ENCODE assay signal across 15 cellular contexts in the genomic region with DNA sequence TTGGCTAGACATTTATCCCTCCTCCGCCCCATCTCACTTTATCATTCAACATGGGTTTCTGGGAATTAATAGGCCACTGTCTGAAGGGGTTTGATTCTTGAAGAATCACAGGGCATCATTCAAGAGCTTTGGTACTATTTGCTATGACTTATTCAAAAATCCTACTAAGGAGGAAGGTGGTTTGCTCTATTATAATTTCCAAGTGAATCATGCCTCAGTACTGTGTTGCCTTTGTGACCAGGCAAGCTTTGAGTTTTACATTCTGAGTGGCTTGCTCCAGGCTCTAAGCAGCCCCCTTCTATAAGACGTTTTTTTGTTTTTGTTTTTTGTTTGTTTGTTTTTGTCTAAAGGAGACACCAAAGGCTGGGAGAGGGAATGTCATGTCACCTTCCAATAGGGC. TPM values are rescaled to one million over a fixed set of nuclear protein-coding genes. Genes with fewer than 3 reads are reported as not detected.
DNase-seq lines count a peak whose midpoint lies in the region; ATAC-seq and TF ChIP-seq lines count a peak whose summit lies in the region.
"Had no signal": no experiment of that assay in that cellular context is flagged by ENCODE, and none has a peak within 500 bp of the region (broad histone marks: within the 10 kb centered on the region; RNA-seq: fewer than 3 reads in every experiment).

No MANE protein-coding gene starts in this region.

- POLR2A ChIA-PET in CD8-positive, alpha-beta memory T cell (lab: Charles Lee), result no interaction called here
- POLR2A ChIA-PET in SK-N-SH (lab: Yijun Ruan, JAX), result no interaction called here

- peak overlapping the region in 3 of 8 donors; percentile 4 to 45 (median 26) for H3K27ac Mint-ChIP-seq in CD8-positive, alpha-beta memory T cell
- H3K27ac Mint-ChIP-seq: activated CD4-positive, alpha-beta memory T cell treated with anti-CD3 and anti-CD28 coated beads for 36 hours; stimulated activated effector memory CD8-positive, alpha-beta T cell treated with anti-CD3 and anti-CD28 coated beads, Interleukin-12 subunit alpha, Interleukin-12 subunit beta, amount 100 ng/mL, for 72 hours had no signal

- no peaks in the 10 kb centered on the region for H3K9me3 ChIP-seq in CD8-positive, alpha-beta memory T cell (ENCODE audit: low read length)
- H3K9me3 ChIP-seq in adrenal gland (replicated peaks in 1 of 3) (no peaks in the 10 kb centered on the region), upper lobe of left lung (no peaks in the 10 kb centered on the region), SK-N-SH (no peaks in the 10 kb centered on the region), spleen (no peaks in the 10 kb centered on the region)

- no peak for TF ChIP-seq POLR2A in adrenal gland (IDR thresholded peaks at IDR 0.05)
- no peak for TF ChIP-seq POLR2A in upper lobe of left lung (IDR thresholded peaks at IDR 0.05)
- TF ChIP-seq POLR2A in spleen (IDR thresholded peaks at IDR 0.05), result no peak

- H3K4me3 ChIP-seq in CD8-positive, alpha-beta memory T cell (ENCODE audit: low read length), result no peak overlapping the region
- H3K4me3 ChIP-seq in adrenal gland (peak overlapping the region in 2 of 4 donors; percentile 70 to 96), rectal smooth muscle tissue (ENCODE audit: low read length) (peak overlapping the region; percentile 79), upper lobe of left lung (peak overlapping the region in 2 of 4 donors; percentile 68 to 95), SK-N-SH (ENCODE audit: low read depth in 2 of 2, low read length in 1 of 2) (0 out of 4 replicates have a peak overlapping the region, but pooled peaks of 1 of the 2 experiments have one; percentile 90), spleen (peak overlapping the region in 4 of 8 donors; percentile 67 to 79 (median 75))

- no peak overlapping the region for H3K27ac ChIP-seq in CD8-positive, alpha-beta memory T cell (ENCODE audit: low read depth, low read length)
- H3K27ac ChIP-seq in adrenal gland (peak overlapping the region in 3 of 5 donors; percentile 81 to 88 (median 88)), foreskin keratinocyte (peak overlapping the region; percentile 54), rectal smooth muscle tissue (ENCODE audit: low read depth, low read length) (peak overlapping the region; percentile 69), upper lobe of left lung (peak overlapping the region in 2 of 4 donors; percentile 91 to 92), SK-N-SH (ENCODE audit: low read depth in 2 of 2, low read length in 1 of 2) (no peak overlapping the region; a peak in 1 of 4 replicates), spleen (peak overlapping the region in 4 of 8 donors; percentile 88 to 91 (median 90))

- H3K4me3 Mint-ChIP-seq in CD8-positive, alpha-beta memory T cell, result peak overlapping the region in 4 of 7 donors; percentile 33 to 91 (median 87)
- H3K4me3 Mint-ChIP-seq: activated CD4-positive, alpha-beta memory T cell treated with anti-CD3 and anti-CD28 coated beads for 36 hours had no signal

- no peak for TF ChIP-seq RAD21 in SK-N-SH (IDR thresholded peaks at IDR 0.05; ENCODE audit: low read length)

- H3K36me3 Mint-ChIP-seq in CD8-positive, alpha-beta memory T cell, result peaks cover 0 to 7% (median 0%) of the 10 kb centered on the region in 3 donors

- intact Hi-C loops in adrenal gland (cut with DNase I), result loop anchor here (10.0 kb wide), 1 partner anchor 275 kb away; no protein-coding TSS in a partner anchor
- intact Hi-C loops in spleen (cut with DNase I; ENCODE audit: low total_unique reads), result no loop called here

- peaks cover 13 to 35% of the 10 kb centered on the region in 2 donors for H3K27me3 Mint-ChIP-seq in CD8-positive, alpha-beta memory T cell

- H3K79me2 ChIP-seq in SK-N-SH (ENCODE audit: insufficient read depth), result peaks cover 52% of the 10 kb centered on the region

- H2AFZ ChIP-seq in SK-N-SH (ENCODE audit: low read depth), result no peak overlapping the region

- WGBS in adrenal gland, 4 donors, result 42 to 52% (median 49%) methylated on average over 2 of the region's 2 CpGs
- WGBS in upper lobe of left lung, 2 donors, result 79% methylated on average over 2 of the region's 2 CpGs
- 74% methylated on average over 2 of the region's 2 CpGs for WGBS in SK-N-SH (ENCODE audit: low lambda C conversion rate)
- WGBS in spleen, 5 donors, result 67 to 85% (median 71%) methylated on average over 2 of the region's 2 CpGs

- ATAC-seq in foreskin keratinocyte (peak; percentile 22), upper lobe of left lung (ENCODE audit: low FRiP score in 2 of 2) (no peak)
- ATAC-seq: stimulated activated effector memory CD8-positive, alpha-beta T cell treated with anti-CD3 and anti-CD28 coated beads, Interleukin-12 subunit alpha, Interleukin-12 subunit beta, amount 100 ng/mL, for 72 hours had no signal

- DNase-seq in CD8-positive, alpha-beta memory T cell, result no peak
- DNase-seq in adrenal gland, result no peak
- peak in 1 of 2 donors; percentile 61 for DNase-seq in foreskin keratinocyte
- no peak for DNase-seq in upper lobe of left lung
- DNase-seq in SK-N-SH, result no peak
- DNase-seq in HuH-7.5 (ENCODE audit: low spot score), result no peak
- DNase-seq in spleen, result no peak
- DNase-seq: activated CD4-positive, alpha-beta memory T cell treated with anti-CD3 and anti-CD28 coated beads for 36 hours; dermis blood vessel endothelial cell; NCI-H1092 treated with DMSO at 0.1 percent for 48 hours; NCI-H2227 treated with DMSO at 0.1 percent for 48 hours; NK-92 treated with Interleukin-12 subunit alpha and Interleukin-12 subunit beta, amount 100 ng/mL, for 24 hours; SHP77 treated with DMSO at 0.1 percent for 48 hours had no signal

- H3K4me2 ChIP-seq in SK-N-SH, result no peak overlapping the region

- peaks cover 26 to 51% (median 33%) of the 10 kb centered on the region in 3 donors for H3K4me1 Mint-ChIP-seq in CD8-positive, alpha-beta memory T cell

- H4K20me1 ChIP-seq in SK-N-SH (ENCODE audit: insufficient read depth), result no peaks in the 10 kb centered on the region

- TF ChIP-seq EP300 in upper lobe of left lung (IDR thresholded peaks at IDR 0.05) (no peak), SK-N-SH (IDR thresholded peaks at IDR 0.05; ENCODE audit: borderline replicate concordance in 1 of 2, low read depth in 1 of 2, low read length in 1 of 2) (no peak)

- CTCF ChIA-PET in CD8-positive, alpha-beta memory T cell (lab: Charles Lee), result no interaction called here
- CTCF ChIA-PET in SK-N-SH (lab: Yijun Ruan, JAX), result interaction anchor here (0.6 to 3.9 kb wide), 7 partner anchors 9 to 302 kb away, joined by 3 to 11 read pairs (median 3); no protein-coding TSS in a partner anchor

- peaks cover 6% of the 10 kb centered on the region for H3K27me3 ChIP-seq in CD8-positive, alpha-beta memory T cell (ENCODE audit: insufficient read depth, low read length, poor library complexity, severe bottlenecking)
- H3K27me3 ChIP-seq in adrenal gland (no peaks in the 10 kb centered on the region), foreskin keratinocyte (no peaks in the 10 kb centered on the region), rectal smooth muscle tissue (ENCODE audit: control insufficient read depth, insufficient read depth, low read length) (no peaks in the 10 kb centered on the region), upper lobe of left lung (peaks cover 0 to 8% (median 0%) of the 10 kb centered on the region in 4 donors), SK-N-SH (ENCODE audit: insufficient read depth) (no peaks in the 10 kb centered on the region), spleen (replicated peaks in 1 of 7) (peaks cover 0 to 37% (median 6%) of the 10 kb centered on the region in 7 donors)

- H3K9ac ChIP-seq in rectal smooth muscle tissue (ENCODE audit: low read length) (no peak overlapping the region), SK-N-SH (no peak overlapping the region)

- H3K9me2 ChIP-seq in SK-N-SH, result no peaks in the 10 kb centered on the region

- peaks cover 8% of the 10 kb centered on the region for H3K4me1 ChIP-seq in CD8-positive, alpha-beta memory T cell (ENCODE audit: insufficient read depth, low read length)
- H3K4me1 ChIP-seq in adrenal gland (replicated peaks in 1 of 2), result peaks cover 32 to 50% of the 10 kb centered on the region in 2 donors
- peaks cover 40% of the 10 kb centered on the region for H3K4me1 ChIP-seq in foreskin keratinocyte
- H3K4me1 ChIP-seq in rectal smooth muscle tissue (ENCODE audit: control insufficient read depth, insufficient read depth, low read length), result peaks cover 4% of the 10 kb centered on the region
- peaks cover 11 to 51% (median 25%) of the 10 kb centered on the region in 4 donors for H3K4me1 ChIP-seq in upper lobe of left lung
- H3K4me1 ChIP-seq in SK-N-SH (ENCODE audit: control insufficient read depth in 1 of 2, insufficient read depth in 2 of 2, low read depth in 1 of 2, low read length in 1 of 2), result peaks cover 12 to 23% of the 10 kb centered on the region in 2 experiments; a peak in 3 of 4 replicates
- peaks cover 0 to 51% (median 30%) of the 10 kb centered on the region in 6 donors for H3K4me1 ChIP-seq in spleen

- no peaks in the 10 kb centered on the region for H3K36me3 ChIP-seq in CD8-positive, alpha-beta memory T cell (ENCODE audit: insufficient read depth, low read length)
- H3K36me3 ChIP-seq in adrenal gland (replicated peaks in 1 of 2) (no peaks in the 10 kb centered on the region), rectal smooth muscle tissue (ENCODE audit: control insufficient read depth, insufficient read depth, low read length) (no peaks in the 10 kb centered on the region), upper lobe of left lung (no peaks in the 10 kb centered on the region), SK-N-SH (replicated peaks in 1 of 2; ENCODE audit: control insufficient read depth in 1 of 2, insufficient read depth in 2 of 2, low read length in 1 of 2) (no peaks in the 10 kb centered on the region), spleen (no peaks in the 10 kb centered on the region)

- H3K9me3 Mint-ChIP-seq in CD8-positive, alpha-beta memory T cell, result no peaks in the 10 kb centered on the region
- H3K9me3 Mint-ChIP-seq: activated CD4-positive, alpha-beta memory T cell treated with anti-CD3 and anti-CD28 coated beads for 36 hours; stimulated activated effector memory CD8-positive, alpha-beta T cell treated with anti-CD3 and anti-CD28 coated beads, Interleukin-12 subunit alpha, Interleukin-12 subunit beta, amount 100 ng/mL, for 72 hours had no signal

- peaks cover 11% of the 10 kb centered on the region for H3F3A ChIP-seq in SK-N-SH (replicated peaks; ENCODE audit: insufficient read depth)

- TF ChIP-seq CTCF in adrenal gland (IDR thresholded peaks at IDR 0.05) (no peak), foreskin keratinocyte (conservative IDR thresholded peaks at IDR 0.05) (no peak), upper lobe of left lung (IDR thresholded peaks at IDR 0.05) (no peak), SK-N-SH (IDR thresholded peaks at IDR 0.05) (no peak), spleen (IDR thresholded peaks at IDR 0.05 in 8 of 11, conservative IDR thresholded peaks at IDR 0.05 in 3 of 11) (no peak)

RNA-seq across cellular contexts. Expression of gene C1orf21, which starts 2.6 kb away (rescaled TPM):
- 1 to 10 TPM; 6.8 to 8.2 TPM for total RNA-seq in CD8-positive, alpha-beta memory T cell
- 23.4 TPM for polyA plus RNA-seq in CD8-positive, alpha-beta memory T cell
- total RNA-seq in adrenal gland, result 100 to 1,000 TPM in 3 of 8 donors, 10 to 100 TPM in 5; 42.2 to 177 (median 93.3) TPM
- 100 to 1,000 TPM in 1 of 3 donors, 10 to 100 TPM in 2; 50.1 to 168 (median 56.1) TPM for polyA plus RNA-seq in adrenal gland
- total RNA-seq in foreskin keratinocyte, result 37.7 and 40.3 TPM in 2 replicates
- 36.6 and 41.1 TPM in 2 replicates for polyA plus RNA-seq in foreskin keratinocyte
- 100 to 1,000 TPM in 1 of 6 donors, 10 to 100 TPM in 5; 21.4 to 110 (median 49.2) TPM for total RNA-seq in upper lobe of left lung
- 4.8 and 6.6 TPM in 2 replicates for polyA plus RNA-seq in SK-N-SH (2012; rRNA removed)
- 8.6 and 11.5 TPM in 2 replicates for polyA plus RNA-seq in SK-N-SH (2012; cell fraction: cytosol; rRNA removed)
- polyA plus RNA-seq in SK-N-SH (2012; cell fraction: nucleus; rRNA removed), result 2.3 and 2.8 TPM in 2 replicates
- total RNA-seq in spleen, result 10 to 100 TPM; 24.2 to 60.4 (median 39.5) TPM
- polyA plus RNA-seq in spleen, result 10 to 100 TPM in 2 of 3 donors, 1 to 10 TPM in 1; 9.7 to 16.6 (median 13.0) TPM

Comparison
In these comparisons a context has a peak if more than half of its experiments do, and no peak if none do; other contexts are left out.
1. H3K27ac ChIP-seq: peak in adrenal gland (3 of 5), foreskin keratinocyte (single experiment) and rectal smooth muscle tissue (single experiment); none in CD8-positive, alpha-beta memory T cell (single experiment) and SK-N-SH (0 of 2).